In genomic region chr19:47094557-47095517, GRCh38 we compare ENCODE assay signal across 1 cellular context.
TF ChIP-seq lines count a peak whose summit lies in the region.

No MANE protein-coding gene starts in this region.

TF ChIP-seq in HepG2, 621 proteins besides CTCF, POLR2A, EP300 and RAD21 (continues in another document):
- TF ChIP-seq ZHX1 (CRISPR knock-in tag; IDR thresholded peaks at IDR 0.05; ENCODE audit: low read depth) (0 out of 2 replicates have a peak, but pooled peaks have one; percentile 44), SAP130 (CRISPR knock-in tag; IDR thresholded peaks at IDR 0.05; ENCODE audit: low read depth) (peak; percentile 62; the same call in 1 of the 2 replicates), MED1 (CRISPR knock-in tag; IDR thresholded peaks at IDR 0.05) (peak; percentile 56; the same call in 1 of the 2 replicates), DMAP1 (CRISPR knock-in tag; IDR thresholded peaks at IDR 0.05) (peak; percentile 25; the same call in 1 of the 2 replicates), RFXAP (CRISPR knock-in tag; IDR thresholded peaks at IDR 0.05; ENCODE audit: borderline replicate concordance) (0 out of 2 replicates have a peak, but pooled peaks have one; percentile 64), ZBTB10 (CRISPR knock-in tag; IDR thresholded peaks at IDR 0.05; ENCODE audit: borderline replicate concordance) (peak; percentile 58; the same call in 1 of the 2 replicates), KDM3A (CRISPR knock-in tag; IDR thresholded peaks at IDR 0.05; ENCODE audit: low read depth) (0 out of 2 replicates have a peak, but pooled peaks have one; percentile 26), LCORL (IDR thresholded peaks at IDR 0.05) (no peak), LCORL (CRISPR knock-in tag; IDR thresholded peaks at IDR 0.05) (peak; percentile 81), GABPA (IDR thresholded peaks at IDR 0.05; ENCODE audit: low read depth, low read length) (no peak), GABPA (CRISPR knock-in tag; IDR thresholded peaks at IDR 0.05; ENCODE audit: low read depth) (no peak), SMAD1 (CRISPR knock-in tag; IDR thresholded peaks at IDR 0.05; ENCODE audit: borderline replicate concordance, low read depth) (peak; percentile 41; the same call in 1 of the 2 replicates), SOX13 (IDR thresholded peaks at IDR 0.05) (no peak), SOX13 (CRISPR knock-in tag; conservative IDR thresholded peaks at IDR 0.05 in 1 of 2, IDR thresholded peaks at IDR 0.05 in 1 of 2) (peak in 1 of 2 experiments; percentile 68; a peak in 2 of 4 replicates), SETDB1 (CRISPR knock-in tag; IDR thresholded peaks at IDR 0.05; ENCODE audit: borderline replicate concordance) (no peak), SRSF1 (optimal IDR thresholded peaks at IDR 0.05; ENCODE audit: low read depth, low read length) (no peak), E2F5 (CRISPR knock-in tag; conservative IDR thresholded peaks at IDR 0.05) (no peak), POLR2G (IDR thresholded peaks at IDR 0.05; ENCODE audit: low read depth, low read length) (peak; percentile 21), NCOA2 (CRISPR knock-in tag; IDR thresholded peaks at IDR 0.05) (peak; percentile 50; the same call in 1 of the 2 replicates), ZBTB7A (CRISPR knock-in tag; IDR thresholded peaks at IDR 0.05) (peak; percentile 60; the same call in 1 of the 2 replicates), GFI1 (CRISPR knock-in tag; IDR thresholded peaks at IDR 0.05; ENCODE audit: borderline replicate concordance) (peak; percentile 8; the same call in 1 of the 2 replicates), FOXO1 (CRISPR knock-in tag; IDR thresholded peaks at IDR 0.05) (peak; percentile 19; the same call in 1 of the 2 replicates), HMG20B (CRISPR knock-in tag; conservative IDR thresholded peaks at IDR 0.05) (0 out of 2 replicates have a peak, but pooled peaks have one; percentile 39), TSC22D2 (CRISPR knock-in tag; IDR thresholded peaks at IDR 0.05; ENCODE audit: borderline replicate concordance) (no peak), ZNF441 (CRISPR knock-in tag; IDR thresholded peaks at IDR 0.05; ENCODE audit: borderline replicate concordance) (0 out of 2 replicates have a peak, but pooled peaks have one; percentile 51), ZFY (CRISPR knock-in tag; IDR thresholded peaks at IDR 0.05) (peak; percentile 55), HOXA5 (CRISPR knock-in tag; IDR thresholded peaks at IDR 0.05) (no peak), ZFX (CRISPR knock-in tag; IDR thresholded peaks at IDR 0.05; ENCODE audit: low read depth) (peak; percentile 57; the same call in 1 of the 2 replicates), ARID4A (CRISPR knock-in tag; IDR thresholded peaks at IDR 0.05; ENCODE audit: borderline replicate concordance) (0 out of 2 replicates have a peak, but pooled peaks have one; percentile 40), ZNF777 (CRISPR knock-in tag; IDR thresholded peaks at IDR 0.05) (0 out of 2 replicates have a peak, but pooled peaks have one; percentile 26), RAD51 (IDR thresholded peaks at IDR 0.05; ENCODE audit: borderline replicate concordance) (no peak), ZFP90 (CRISPR knock-in tag; IDR thresholded peaks at IDR 0.05; ENCODE audit: borderline replicate concordance) (peak; percentile 63), ZBTB7B (CRISPR knock-in tag; IDR thresholded peaks at IDR 0.05) (peak; percentile 49; the same call in 1 of the 2 replicates), BRD4 (CRISPR knock-in tag; IDR thresholded peaks at IDR 0.05) (0 out of 2 replicates have a peak, but pooled peaks have one; percentile 55), HOXD1 (CRISPR knock-in tag; IDR thresholded peaks at IDR 0.05) (no peak), FOSL2 (CRISPR knock-in tag; IDR thresholded peaks at IDR 0.05) (peak; percentile 70; the same call in 1 of the 2 replicates), HNF4G (IDR thresholded peaks at IDR 0.05; ENCODE audit: borderline replicate concordance, low read depth, low read length) (peak; percentile 50), HNF4G (CRISPR knock-in tag; IDR thresholded peaks at IDR 0.05; ENCODE audit: borderline replicate concordance, low read depth) (no peak), ONECUT2 (CRISPR knock-in tag; IDR thresholded peaks at IDR 0.05) (no peak), HDAC2 (CRISPR knock-in tag; IDR thresholded peaks at IDR 0.05) (peak; percentile 46; the same call in 1 of the 2 replicates), RXRA (CRISPR knock-in tag; IDR thresholded peaks at IDR 0.05) (peak; percentile 84), RBFOX2 (IDR thresholded peaks at IDR 0.05; ENCODE audit: low read depth, low read length) (peak; percentile 59), MEF2D (CRISPR knock-in tag; IDR thresholded peaks at IDR 0.05) (0 out of 2 replicates have a peak, but pooled peaks have one; percentile 37), ZSCAN30 (CRISPR knock-in tag; IDR thresholded peaks at IDR 0.05) (no peak)
- TF ChIP-seq, protein P1, sequence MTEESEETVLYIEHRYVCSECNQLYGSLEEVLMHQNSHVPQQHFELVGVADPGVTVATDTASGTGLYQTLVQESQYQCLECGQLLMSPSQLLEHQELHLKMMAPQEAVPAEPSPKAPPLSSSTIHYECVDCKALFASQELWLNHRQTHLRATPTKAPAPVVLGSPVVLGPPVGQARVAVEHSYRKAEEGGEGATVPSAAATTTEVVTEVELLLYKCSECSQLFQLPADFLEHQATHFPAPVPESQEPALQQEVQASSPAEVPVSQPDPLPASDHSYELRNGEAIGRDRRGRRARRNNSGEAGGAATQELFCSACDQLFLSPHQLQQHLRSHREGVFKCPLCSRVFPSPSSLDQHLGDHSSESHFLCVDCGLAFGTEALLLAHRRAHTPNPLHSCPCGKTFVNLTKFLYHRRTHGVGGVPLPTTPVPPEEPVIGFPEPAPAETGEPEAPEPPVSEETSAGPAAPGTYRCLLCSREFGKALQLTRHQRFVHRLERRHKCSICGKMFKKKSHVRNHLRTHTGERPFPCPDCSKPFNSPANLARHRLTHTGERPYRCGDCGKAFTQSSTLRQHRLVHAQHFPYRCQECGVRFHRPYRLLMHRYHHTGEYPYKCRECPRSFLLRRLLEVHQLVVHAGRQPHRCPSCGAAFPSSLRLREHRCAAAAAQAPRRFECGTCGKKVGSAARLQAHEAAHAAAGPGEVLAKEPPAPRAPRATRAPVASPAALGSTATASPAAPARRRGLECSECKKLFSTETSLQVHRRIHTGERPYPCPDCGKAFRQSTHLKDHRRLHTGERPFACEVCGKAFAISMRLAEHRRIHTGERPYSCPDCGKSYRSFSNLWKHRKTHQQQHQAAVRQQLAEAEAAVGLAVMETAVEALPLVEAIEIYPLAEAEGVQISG (CRISPR knock-in tag; IDR thresholded peaks at IDR 0.05): peak; percentile 27
- TF ChIP-seq, protein P2, sequence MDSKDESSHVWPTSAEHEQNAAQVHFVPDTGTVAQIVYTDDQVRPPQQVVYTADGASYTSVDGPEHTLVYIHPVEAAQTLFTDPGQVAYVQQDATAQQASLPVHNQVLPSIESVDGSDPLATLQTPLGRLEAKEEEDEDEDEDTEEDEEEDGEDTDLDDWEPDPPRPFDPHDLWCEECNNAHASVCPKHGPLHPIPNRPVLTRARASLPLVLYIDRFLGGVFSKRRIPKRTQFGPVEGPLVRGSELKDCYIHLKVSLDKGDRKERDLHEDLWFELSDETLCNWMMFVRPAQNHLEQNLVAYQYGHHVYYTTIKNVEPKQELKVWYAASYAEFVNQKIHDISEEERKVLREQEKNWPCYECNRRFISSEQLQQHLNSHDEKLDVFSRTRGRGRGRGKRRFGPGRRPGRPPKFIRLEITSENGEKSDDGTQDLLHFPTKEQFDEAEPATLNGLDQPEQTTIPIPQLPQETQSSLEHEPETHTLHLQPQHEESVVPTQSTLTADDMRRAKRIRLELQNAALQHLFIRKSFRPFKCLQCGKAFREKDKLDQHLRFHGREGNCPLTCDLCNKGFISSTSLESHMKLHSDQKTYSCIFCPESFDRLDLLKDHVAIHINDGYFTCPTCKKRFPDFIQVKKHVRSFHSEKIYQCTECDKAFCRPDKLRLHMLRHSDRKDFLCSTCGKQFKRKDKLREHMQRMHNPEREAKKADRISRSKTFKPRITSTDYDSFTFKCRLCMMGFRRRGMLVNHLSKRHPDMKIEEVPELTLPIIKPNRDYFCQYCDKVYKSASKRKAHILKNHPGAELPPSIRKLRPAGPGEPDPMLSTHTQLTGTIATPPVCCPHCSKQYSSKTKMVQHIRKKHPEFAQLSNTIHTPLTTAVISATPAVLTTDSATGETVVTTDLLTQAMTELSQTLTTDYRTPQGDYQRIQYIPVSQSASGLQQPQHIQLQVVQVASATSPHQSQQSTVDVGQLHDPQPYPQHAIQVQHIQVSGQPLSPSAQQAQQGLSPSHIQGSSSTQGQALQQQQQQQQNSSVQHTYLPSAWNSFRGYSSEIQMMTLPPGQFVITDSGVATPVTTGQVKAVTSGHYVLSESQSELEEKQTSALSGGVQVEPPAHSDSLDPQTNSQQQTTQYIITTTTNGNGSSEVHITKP (CRISPR knock-in tag; IDR thresholded peaks at IDR 0.05; ENCODE audit: low read depth): 0 out of 2 replicates have a peak, but pooled peaks have one; percentile 46
- TF ChIP-seq, protein P3, sequence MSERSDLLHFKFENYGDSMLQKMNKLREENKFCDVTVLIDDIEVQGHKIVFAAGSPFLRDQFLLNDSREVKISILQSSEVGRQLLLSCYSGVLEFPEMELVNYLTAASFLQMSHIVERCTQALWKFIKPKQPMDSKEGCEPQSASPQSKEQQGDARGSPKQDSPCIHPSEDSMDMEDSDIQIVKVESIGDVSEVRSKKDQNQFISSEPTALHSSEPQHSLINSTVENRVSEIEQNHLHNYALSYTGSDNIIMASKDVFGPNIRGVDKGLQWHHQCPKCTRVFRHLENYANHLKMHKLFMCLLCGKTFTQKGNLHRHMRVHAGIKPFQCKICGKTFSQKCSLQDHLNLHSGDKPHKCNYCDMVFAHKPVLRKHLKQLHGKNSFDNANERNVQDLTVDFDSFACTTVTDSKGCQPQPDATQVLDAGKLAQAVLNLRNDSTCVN (CRISPR knock-in tag; IDR thresholded peaks at IDR 0.05; ENCODE audit: borderline replicate concordance): peak; percentile 50; the same call in 1 of the 2 replicates
